1 cellular context compared by ENCODE assay signal in the genomic region with DNA sequence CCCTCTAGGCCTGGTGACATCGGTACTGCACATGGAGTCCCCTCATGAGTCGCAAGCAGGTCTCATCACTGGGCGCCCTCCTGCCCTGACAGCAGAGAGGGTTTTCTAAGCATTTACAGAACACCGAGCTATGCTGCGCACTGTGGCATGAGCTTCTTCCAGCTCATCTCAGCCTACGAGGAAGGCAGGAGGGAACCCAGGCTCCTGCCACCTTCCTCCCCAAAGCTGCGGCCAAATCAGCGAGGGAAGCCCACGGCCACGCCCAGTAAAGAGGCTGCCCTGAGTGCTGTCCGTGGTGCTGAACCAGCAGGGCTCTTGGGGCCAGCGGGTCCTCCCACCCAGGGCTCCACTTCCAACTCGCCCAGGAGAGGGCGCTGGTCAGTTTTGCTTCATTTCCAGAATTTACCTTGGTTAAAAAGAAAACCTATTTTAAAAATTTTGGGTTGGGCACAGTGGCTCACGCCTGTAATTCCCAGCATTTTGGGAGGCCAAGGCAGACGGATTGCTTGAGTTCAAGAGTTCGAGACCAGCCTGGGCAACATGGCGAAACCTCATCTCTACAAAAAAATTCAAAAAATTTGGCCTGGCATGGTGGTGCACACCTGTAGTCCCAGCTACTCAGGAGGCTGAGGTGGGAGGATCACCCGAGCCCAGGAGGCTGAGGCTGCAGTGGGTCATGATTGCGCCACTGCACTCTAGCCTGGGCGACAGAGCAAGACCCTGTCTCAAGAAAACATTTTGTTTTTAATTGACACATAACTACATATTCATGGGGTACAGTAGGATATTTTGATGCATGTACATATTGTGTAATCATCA.
TF ChIP-seq lines count a peak whose summit lies in the region.

No MANE protein-coding gene starts in this region.

TF ChIP-seq in HepG2, 621 proteins besides CTCF, POLR2A, EP300 and RAD21 (continued from another document and continues in another):
- TF ChIP-seq ZNF101 (CRISPR knock-in tag; IDR thresholded peaks at IDR 0.05; ENCODE audit: borderline replicate concordance, low read depth) (no peak), ASH2L (IDR thresholded peaks at IDR 0.05; ENCODE audit: insufficient read length, low read depth, low read length) (no peak), ARHGAP35 (CRISPR knock-in tag; IDR thresholded peaks at IDR 0.05; ENCODE audit: borderline replicate concordance) (no peak), SP4 (CRISPR knock-in tag; IDR thresholded peaks at IDR 0.05) (peak; percentile 58), ZNF660 (CRISPR knock-in tag; IDR thresholded peaks at IDR 0.05; ENCODE audit: borderline replicate concordance, low read depth) (no peak), RCOR2 (CRISPR knock-in tag; IDR thresholded peaks at IDR 0.05) (no peak), ZNF543 (CRISPR knock-in tag; IDR thresholded peaks at IDR 0.05) (peak; percentile 82), HES4 (CRISPR knock-in tag; IDR thresholded peaks at IDR 0.05; ENCODE audit: borderline replicate concordance) (peak; percentile 94), PAX8 (CRISPR knock-in tag; IDR thresholded peaks at IDR 0.05; ENCODE audit: borderline replicate concordance) (0 out of 2 replicates have a peak, but pooled peaks have one; percentile 71), ZNF230 (CRISPR knock-in tag; IDR thresholded peaks at IDR 0.05) (peak; percentile 84; the same call in 1 of the 2 replicates), ZSCAN31 (CRISPR knock-in tag; IDR thresholded peaks at IDR 0.05; ENCODE audit: low read depth) (peak; percentile 94), MIER3 (CRISPR knock-in tag; IDR thresholded peaks at IDR 0.05; ENCODE audit: borderline replicate concordance) (peak; percentile 75; the same call in 1 of the 2 replicates), SAP130 (CRISPR knock-in tag; IDR thresholded peaks at IDR 0.05; ENCODE audit: low read depth) (peak; percentile 86), ZNF605 (CRISPR knock-in tag; IDR thresholded peaks at IDR 0.05) (peak; percentile 97), CCAR2 (optimal IDR thresholded peaks at IDR 0.05; ENCODE audit: low read depth, low read length) (no peak), FOSL2 (CRISPR knock-in tag; IDR thresholded peaks at IDR 0.05) (peak; percentile 70), ZNF678 (CRISPR knock-in tag; IDR thresholded peaks at IDR 0.05) (0 out of 2 replicates have a peak, but pooled peaks have one; percentile 45), ZNF567 (CRISPR knock-in tag; IDR thresholded peaks at IDR 0.05; ENCODE audit: borderline replicate concordance) (no peak), KLF9 (CRISPR knock-in tag; IDR thresholded peaks at IDR 0.05; ENCODE audit: low read depth) (peak; percentile 94)
- TF ChIP-seq, protein P1, sequence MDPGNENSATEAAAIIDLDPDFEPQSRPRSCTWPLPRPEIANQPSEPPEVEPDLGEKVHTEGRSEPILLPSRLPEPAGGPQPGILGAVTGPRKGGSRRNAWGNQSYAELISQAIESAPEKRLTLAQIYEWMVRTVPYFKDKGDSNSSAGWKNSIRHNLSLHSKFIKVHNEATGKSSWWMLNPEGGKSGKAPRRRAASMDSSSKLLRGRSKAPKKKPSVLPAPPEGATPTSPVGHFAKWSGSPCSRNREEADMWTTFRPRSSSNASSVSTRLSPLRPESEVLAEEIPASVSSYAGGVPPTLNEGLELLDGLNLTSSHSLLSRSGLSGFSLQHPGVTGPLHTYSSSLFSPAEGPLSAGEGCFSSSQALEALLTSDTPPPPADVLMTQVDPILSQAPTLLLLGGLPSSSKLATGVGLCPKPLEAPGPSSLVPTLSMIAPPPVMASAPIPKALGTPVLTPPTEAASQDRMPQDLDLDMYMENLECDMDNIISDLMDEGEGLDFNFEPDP (CRISPR knock-in tag; conservative IDR thresholded peaks at IDR 0.05), result no peak
- TF ChIP-seq, protein P2, sequence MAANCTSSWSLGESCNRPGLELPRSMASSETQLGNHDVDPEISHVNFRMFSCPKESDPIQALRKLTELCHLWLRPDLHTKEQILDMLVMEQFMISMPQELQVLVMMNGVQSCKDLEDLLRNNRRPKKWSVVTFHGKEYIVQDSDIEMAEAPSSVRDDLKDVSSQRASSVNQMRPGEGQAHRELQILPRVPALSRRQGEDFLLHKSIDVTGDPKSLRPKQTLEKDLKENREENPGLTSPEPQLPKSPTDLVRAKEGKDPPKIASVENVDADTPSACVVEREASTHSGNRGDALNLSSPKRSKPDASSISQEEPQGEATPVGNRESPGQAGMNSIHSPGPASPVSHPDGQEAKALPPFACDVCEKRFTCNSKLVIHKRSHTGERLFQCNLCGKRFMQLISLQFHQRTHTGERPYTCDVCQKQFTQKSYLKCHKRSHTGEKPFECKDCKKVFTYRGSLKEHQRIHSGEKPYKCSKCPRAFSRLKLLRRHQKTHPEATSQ (CRISPR knock-in tag; IDR thresholded peaks at IDR 0.05; ENCODE audit: borderline replicate concordance), result no peak
- TF ChIP-seq, protein P3, sequence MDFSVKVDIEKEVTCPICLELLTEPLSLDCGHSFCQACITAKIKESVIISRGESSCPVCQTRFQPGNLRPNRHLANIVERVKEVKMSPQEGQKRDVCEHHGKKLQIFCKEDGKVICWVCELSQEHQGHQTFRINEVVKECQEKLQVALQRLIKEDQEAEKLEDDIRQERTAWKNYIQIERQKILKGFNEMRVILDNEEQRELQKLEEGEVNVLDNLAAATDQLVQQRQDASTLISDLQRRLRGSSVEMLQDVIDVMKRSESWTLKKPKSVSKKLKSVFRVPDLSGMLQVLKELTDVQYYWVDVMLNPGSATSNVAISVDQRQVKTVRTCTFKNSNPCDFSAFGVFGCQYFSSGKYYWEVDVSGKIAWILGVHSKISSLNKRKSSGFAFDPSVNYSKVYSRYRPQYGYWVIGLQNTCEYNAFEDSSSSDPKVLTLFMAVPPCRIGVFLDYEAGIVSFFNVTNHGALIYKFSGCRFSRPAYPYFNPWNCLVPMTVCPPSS (IDR thresholded peaks at IDR 0.05), result no peak
- TF ChIP-seq, protein P4, sequence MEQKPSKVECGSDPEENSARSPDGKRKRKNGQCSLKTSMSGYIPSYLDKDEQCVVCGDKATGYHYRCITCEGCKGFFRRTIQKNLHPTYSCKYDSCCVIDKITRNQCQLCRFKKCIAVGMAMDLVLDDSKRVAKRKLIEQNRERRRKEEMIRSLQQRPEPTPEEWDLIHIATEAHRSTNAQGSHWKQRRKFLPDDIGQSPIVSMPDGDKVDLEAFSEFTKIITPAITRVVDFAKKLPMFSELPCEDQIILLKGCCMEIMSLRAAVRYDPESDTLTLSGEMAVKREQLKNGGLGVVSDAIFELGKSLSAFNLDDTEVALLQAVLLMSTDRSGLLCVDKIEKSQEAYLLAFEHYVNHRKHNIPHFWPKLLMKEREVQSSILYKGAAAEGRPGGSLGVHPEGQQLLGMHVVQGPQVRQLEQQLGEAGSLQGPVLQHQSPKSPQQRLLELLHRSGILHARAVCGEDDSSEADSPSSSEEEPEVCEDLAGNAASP (CRISPR knock-in tag; IDR thresholded peaks at IDR 0.05; ENCODE audit: borderline replicate concordance), result peak; percentile 87; the same call in 1 of the 2 replicates
- TF ChIP-seq, protein P5, sequence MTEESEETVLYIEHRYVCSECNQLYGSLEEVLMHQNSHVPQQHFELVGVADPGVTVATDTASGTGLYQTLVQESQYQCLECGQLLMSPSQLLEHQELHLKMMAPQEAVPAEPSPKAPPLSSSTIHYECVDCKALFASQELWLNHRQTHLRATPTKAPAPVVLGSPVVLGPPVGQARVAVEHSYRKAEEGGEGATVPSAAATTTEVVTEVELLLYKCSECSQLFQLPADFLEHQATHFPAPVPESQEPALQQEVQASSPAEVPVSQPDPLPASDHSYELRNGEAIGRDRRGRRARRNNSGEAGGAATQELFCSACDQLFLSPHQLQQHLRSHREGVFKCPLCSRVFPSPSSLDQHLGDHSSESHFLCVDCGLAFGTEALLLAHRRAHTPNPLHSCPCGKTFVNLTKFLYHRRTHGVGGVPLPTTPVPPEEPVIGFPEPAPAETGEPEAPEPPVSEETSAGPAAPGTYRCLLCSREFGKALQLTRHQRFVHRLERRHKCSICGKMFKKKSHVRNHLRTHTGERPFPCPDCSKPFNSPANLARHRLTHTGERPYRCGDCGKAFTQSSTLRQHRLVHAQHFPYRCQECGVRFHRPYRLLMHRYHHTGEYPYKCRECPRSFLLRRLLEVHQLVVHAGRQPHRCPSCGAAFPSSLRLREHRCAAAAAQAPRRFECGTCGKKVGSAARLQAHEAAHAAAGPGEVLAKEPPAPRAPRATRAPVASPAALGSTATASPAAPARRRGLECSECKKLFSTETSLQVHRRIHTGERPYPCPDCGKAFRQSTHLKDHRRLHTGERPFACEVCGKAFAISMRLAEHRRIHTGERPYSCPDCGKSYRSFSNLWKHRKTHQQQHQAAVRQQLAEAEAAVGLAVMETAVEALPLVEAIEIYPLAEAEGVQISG (CRISPR knock-in tag; IDR thresholded peaks at IDR 0.05), result peak; percentile 88
- TF ChIP-seq, protein P6, sequence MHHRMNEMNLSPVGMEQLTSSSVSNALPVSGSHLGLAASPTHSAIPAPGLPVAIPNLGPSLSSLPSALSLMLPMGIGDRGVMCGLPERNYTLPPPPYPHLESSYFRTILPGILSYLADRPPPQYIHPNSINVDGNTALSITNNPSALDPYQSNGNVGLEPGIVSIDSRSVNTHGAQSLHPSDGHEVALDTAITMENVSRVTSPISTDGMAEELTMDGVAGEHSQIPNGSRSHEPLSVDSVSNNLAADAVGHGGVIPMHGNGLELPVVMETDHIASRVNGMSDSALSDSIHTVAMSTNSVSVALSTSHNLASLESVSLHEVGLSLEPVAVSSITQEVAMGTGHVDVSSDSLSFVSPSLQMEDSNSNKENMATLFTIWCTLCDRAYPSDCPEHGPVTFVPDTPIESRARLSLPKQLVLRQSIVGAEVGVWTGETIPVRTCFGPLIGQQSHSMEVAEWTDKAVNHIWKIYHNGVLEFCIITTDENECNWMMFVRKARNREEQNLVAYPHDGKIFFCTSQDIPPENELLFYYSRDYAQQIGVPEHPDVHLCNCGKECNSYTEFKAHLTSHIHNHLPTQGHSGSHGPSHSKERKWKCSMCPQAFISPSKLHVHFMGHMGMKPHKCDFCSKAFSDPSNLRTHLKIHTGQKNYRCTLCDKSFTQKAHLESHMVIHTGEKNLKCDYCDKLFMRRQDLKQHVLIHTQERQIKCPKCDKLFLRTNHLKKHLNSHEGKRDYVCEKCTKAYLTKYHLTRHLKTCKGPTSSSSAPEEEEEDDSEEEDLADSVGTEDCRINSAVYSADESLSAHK (CRISPR knock-in tag; IDR thresholded peaks at IDR 0.05; ENCODE audit: borderline replicate concordance), result no peak
- TF ChIP-seq, protein P7, sequence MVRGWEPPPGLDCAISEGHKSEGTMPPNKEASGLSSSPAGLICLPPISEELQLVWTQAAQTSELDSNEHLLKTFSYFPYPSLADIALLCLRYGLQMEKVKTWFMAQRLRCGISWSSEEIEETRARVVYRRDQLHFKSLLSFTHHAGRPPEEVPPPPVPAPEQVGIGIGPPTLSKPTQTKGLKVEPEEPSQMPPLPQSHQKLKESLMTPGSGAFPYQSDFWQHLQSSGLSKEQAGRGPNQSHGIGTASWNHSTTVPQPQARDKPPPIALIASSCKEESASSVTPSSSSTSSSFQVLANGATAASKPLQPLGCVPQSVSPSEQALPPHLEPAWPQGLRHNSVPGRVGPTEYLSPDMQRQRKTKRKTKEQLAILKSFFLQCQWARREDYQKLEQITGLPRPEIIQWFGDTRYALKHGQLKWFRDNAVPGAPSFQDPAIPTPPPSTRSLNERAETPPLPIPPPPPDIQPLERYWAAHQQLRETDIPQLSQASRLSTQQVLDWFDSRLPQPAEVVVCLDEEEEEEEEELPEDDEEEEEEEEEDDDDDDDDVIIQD (CRISPR knock-in tag; IDR thresholded peaks at IDR 0.05; ENCODE audit: low read depth), result peak; percentile 66; the same call in 1 of the 2 replicates
- TF ChIP-seq, protein P8, sequence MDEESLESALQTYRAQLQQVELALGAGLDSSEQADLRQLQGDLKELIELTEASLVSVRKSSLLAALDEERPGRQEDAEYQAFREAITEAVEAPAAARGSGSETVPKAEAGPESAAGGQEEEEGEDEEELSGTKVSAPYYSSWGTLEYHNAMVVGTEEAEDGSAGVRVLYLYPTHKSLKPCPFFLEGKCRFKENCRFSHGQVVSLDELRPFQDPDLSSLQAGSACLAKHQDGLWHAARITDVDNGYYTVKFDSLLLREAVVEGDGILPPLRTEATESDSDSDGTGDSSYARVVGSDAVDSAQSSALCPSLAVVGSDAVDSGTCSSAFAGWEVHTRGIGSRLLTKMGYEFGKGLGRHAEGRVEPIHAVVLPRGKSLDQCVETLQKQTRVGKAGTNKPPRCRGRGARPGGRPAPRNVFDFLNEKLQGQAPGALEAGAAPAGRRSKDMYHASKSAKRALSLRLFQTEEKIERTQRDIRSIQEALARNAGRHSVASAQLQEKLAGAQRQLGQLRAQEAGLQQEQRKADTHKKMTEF (CRISPR knock-in tag; IDR thresholded peaks at IDR 0.05), result peak; percentile 71; the same call in 1 of the 2 replicates
- TF ChIP-seq, protein P9, sequence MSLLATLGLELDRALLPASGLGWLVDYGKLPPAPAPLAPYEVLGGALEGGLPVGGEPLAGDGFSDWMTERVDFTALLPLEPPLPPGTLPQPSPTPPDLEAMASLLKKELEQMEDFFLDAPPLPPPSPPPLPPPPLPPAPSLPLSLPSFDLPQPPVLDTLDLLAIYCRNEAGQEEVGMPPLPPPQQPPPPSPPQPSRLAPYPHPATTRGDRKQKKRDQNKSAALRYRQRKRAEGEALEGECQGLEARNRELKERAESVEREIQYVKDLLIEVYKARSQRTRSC (CRISPR knock-in tag; IDR thresholded peaks at IDR 0.05; ENCODE audit: low read depth), result peak; percentile 73; the same call in 1 of the 2 replicates
- TF ChIP-seq, protein P10, sequence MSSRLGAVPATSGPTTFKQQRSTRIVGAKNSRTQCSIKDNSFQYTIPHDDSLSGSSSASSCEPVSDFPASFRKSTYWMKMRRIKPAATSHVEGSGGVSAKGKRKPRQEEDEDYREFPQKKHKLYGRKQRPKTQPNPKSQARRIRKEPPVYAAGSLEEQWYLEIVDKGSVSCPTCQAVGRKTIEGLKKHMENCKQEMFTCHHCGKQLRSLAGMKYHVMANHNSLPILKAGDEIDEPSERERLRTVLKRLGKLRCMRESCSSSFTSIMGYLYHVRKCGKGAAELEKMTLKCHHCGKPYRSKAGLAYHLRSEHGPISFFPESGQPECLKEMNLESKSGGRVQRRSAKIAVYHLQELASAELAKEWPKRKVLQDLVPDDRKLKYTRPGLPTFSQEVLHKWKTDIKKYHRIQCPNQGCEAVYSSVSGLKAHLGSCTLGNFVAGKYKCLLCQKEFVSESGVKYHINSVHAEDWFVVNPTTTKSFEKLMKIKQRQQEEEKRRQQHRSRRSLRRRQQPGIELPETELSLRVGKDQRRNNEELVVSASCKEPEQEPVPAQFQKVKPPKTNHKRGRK (CRISPR knock-in tag; IDR thresholded peaks at IDR 0.05), result no peak
- TF ChIP-seq, protein P11, sequence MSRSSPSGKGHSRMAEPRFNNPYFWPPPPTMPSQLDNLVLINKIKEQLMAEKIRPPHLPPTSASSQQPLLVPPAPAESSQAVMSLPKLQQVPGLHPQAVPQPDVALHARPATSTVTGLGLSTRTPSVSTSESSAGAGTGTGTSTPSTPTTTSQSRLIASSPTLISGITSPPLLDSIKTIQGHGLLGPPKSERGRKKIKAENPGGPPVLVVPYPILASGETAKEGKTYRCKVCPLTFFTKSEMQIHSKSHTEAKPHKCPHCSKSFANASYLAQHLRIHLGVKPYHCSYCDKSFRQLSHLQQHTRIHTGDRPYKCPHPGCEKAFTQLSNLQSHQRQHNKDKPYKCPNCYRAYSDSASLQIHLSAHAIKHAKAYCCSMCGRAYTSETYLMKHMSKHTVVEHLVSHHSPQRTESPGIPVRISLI (CRISPR knock-in tag; IDR thresholded peaks at IDR 0.05; ENCODE audit: borderline replicate concordance), result 0 out of 2 replicates have a peak, but pooled peaks have one; percentile 17
- TF ChIP-seq, protein P12, sequence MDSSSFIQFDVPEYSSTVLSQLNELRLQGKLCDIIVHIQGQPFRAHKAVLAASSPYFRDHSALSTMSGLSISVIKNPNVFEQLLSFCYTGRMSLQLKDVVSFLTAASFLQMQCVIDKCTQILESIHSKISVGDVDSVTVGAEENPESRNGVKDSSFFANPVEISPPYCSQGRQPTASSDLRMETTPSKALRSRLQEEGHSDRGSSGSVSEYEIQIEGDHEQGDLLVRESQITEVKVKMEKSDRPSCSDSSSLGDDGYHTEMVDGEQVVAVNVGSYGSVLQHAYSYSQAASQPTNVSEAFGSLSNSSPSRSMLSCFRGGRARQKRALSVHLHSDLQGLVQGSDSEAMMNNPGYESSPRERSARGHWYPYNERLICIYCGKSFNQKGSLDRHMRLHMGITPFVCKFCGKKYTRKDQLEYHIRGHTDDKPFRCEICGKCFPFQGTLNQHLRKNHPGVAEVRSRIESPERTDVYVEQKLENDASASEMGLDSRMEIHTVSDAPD (CRISPR knock-in tag; IDR thresholded peaks at IDR 0.05), result no peak
